Comparison of ENCODE assay signal across 1 cellular context in genomic region chr10:70233939-70234300, GRCh38.
TF ChIP-seq lines count a peak whose summit lies in the region.

No MANE protein-coding gene starts in this region.

TF ChIP-seq in A549, 52 proteins besides CTCF, POLR2A, EP300 and RAD21 (continued from another document):
- TF ChIP-seq, protein P1, sequence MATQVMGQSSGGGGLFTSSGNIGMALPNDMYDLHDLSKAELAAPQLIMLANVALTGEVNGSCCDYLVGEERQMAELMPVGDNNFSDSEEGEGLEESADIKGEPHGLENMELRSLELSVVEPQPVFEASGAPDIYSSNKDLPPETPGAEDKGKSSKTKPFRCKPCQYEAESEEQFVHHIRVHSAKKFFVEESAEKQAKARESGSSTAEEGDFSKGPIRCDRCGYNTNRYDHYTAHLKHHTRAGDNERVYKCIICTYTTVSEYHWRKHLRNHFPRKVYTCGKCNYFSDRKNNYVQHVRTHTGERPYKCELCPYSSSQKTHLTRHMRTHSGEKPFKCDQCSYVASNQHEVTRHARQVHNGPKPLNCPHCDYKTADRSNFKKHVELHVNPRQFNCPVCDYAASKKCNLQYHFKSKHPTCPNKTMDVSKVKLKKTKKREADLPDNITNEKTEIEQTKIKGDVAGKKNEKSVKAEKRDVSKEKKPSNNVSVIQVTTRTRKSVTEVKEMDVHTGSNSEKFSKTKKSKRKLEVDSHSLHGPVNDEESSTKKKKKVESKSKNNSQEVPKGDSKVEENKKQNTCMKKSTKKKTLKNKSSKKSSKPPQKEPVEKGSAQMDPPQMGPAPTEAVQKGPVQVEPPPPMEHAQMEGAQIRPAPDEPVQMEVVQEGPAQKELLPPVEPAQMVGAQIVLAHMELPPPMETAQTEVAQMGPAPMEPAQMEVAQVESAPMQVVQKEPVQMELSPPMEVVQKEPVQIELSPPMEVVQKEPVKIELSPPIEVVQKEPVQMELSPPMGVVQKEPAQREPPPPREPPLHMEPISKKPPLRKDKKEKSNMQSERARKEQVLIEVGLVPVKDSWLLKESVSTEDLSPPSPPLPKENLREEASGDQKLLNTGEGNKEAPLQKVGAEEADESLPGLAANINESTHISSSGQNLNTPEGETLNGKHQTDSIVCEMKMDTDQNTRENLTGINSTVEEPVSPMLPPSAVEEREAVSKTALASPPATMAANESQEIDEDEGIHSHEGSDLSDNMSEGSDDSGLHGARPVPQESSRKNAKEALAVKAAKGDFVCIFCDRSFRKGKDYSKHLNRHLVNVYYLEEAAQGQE (IDR thresholded peaks at IDR 0.05) = no peak
- no peak for TF ChIP-seq TP53 (CRISPR knock-in tag; IDR thresholded peaks at IDR 0.05)
- no peak for TF ChIP-seq ZFP36 (IDR thresholded peaks at IDR 0.05; ENCODE audit: borderline replicate concordance, partially characterized antibody)
- TF ChIP-seq RARB (CRISPR knock-in tag; IDR thresholded peaks at IDR 0.05) = no peak
- TF ChIP-seq HOXB5 (CRISPR knock-in tag; IDR thresholded peaks at IDR 0.05) = no peak
- TF ChIP-seq KDM5A (IDR thresholded peaks at IDR 0.05) = no peak
- TF ChIP-seq CEBPB (IDR thresholded peaks at IDR 0.05) = no peak
- no peak for TF ChIP-seq FOXS1 (CRISPR knock-in tag; IDR thresholded peaks at IDR 0.05)
- TF ChIP-seq HDAC2 (IDR thresholded peaks at IDR 0.05) = no peak
- no peak for TF ChIP-seq ESRRA (IDR thresholded peaks at IDR 0.05; ENCODE audit: borderline replicate concordance, low read length)
- no peak for TF ChIP-seq RCOR1 (IDR thresholded peaks at IDR 0.05; ENCODE audit: low read depth, low read length)
